1 cellular context compared by ENCODE assay signal in genomic region chr19:28948531-28948930, GRCh38.
TF ChIP-seq lines count a peak whose summit lies in the region.

No MANE protein-coding gene starts in this region.

TF ChIP-seq in SK-N-SH, 30 proteins besides CTCF, POLR2A, EP300 and RAD21 (continued from another document):
- TF ChIP-seq, protein P1, sequence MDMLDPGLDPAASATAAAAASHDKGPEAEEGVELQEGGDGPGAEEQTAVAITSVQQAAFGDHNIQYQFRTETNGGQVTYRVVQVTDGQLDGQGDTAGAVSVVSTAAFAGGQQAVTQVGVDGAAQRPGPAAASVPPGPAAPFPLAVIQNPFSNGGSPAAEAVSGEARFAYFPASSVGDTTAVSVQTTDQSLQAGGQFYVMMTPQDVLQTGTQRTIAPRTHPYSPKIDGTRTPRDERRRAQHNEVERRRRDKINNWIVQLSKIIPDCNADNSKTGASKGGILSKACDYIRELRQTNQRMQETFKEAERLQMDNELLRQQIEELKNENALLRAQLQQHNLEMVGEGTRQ (IDR thresholded peaks at IDR 0.05; ENCODE audit: borderline replicate concordance, low read depth, low read length): no peak
